ENCODE assay signal across 26 cellular contexts in genomic region chr19:11046608-11047354, GRCh38. TPM values are rescaled to one million over a fixed set of nuclear protein-coding genes. Genes with fewer than 3 reads are reported as not detected.
DNase-seq lines count a peak whose midpoint lies in the region; ATAC-seq, FAIRE-seq and TF ChIP-seq lines count a peak whose summit lies in the region.
"Had no signal": no experiment of that assay in that cellular context is flagged by ENCODE, and none has a peak within 500 bp of the region (broad histone marks: within the 10 kb centered on the region; RNA-seq: fewer than 3 reads in every experiment).

No MANE protein-coding gene starts in this region.

- peaks cover 53% of the 10 kb centered on the region for H3K36me3 Mint-ChIP-seq in stimulated activated naive CD8-positive, alpha-beta T cell treated with anti-CD3 and anti-CD28 coated beads, Interleukin-15, Interleukin-2, amounts not matched to agents 100 ng/mL and 50 ng/mL, for 24 hours (ENCODE audit: low read depth)
- peaks cover 14% of the 10 kb centered on the region for H3K36me3 Mint-ChIP-seq in IgD-negative memory B cell

- H3K4me1 Mint-ChIP-seq in stimulated activated naive CD8-positive, alpha-beta T cell treated with anti-CD3 and anti-CD28 coated beads, Interleukin-15, Interleukin-2, amounts not matched to agents 100 ng/mL and 50 ng/mL, for 24 hours (ENCODE audit: low read depth) = peaks cover 44% of the 10 kb centered on the region
- peaks cover 41 to 45% (median 45%) of the 10 kb centered on the region in 3 donors for H3K4me1 Mint-ChIP-seq in IgD-negative memory B cell

- no peak overlapping the region for H2AFZ ChIP-seq in K562 (ENCODE audit: low read depth, low read length)

- H3K4me3 Mint-ChIP-seq in stimulated activated naive CD8-positive, alpha-beta T cell treated with anti-CD3 and anti-CD28 coated beads, Interleukin-15, Interleukin-2, amounts not matched to agents 100 ng/mL and 50 ng/mL, for 24 hours = no peak overlapping the region
- peak overlapping the region; percentile 54 to 82 (median 60) for H3K4me3 Mint-ChIP-seq in IgD-negative memory B cell
- H3K4me3 Mint-ChIP-seq: activated CD8-positive, alpha-beta T cell treated with anti-CD3 and anti-CD28 coated beads for 36 hours had no signal

- no peaks in the 10 kb centered on the region for H4K20me1 ChIP-seq in K562 (replicated peaks; ENCODE audit: control insufficient read depth, insufficient read depth, low read length)

- no peak overlapping the region for H3K4me2 ChIP-seq in K562 (ENCODE audit: insufficient read depth, low read length)

- DNase-seq in stimulated activated naive CD8-positive, alpha-beta T cell treated with anti-CD3 and anti-CD28 coated beads, Interleukin-15, Interleukin-2, amounts not matched to agents 100 U/mL and 50 U/mL, for 24 hours = no peak
- no peak for DNase-seq in K562 (ENCODE audit: extremely low read depth in 1 of 4, low spot score in 3 of 4)
- no peak for DNase-seq in DMS53 treated with DMSO at 0.1 percent for 48 hours (lab: John Stamatoyannopoulos, UW; ENCODE audit: unreplicated experiment)
- DNase-seq: activated CD4-positive, CD25-positive, alpha-beta regulatory T cell; activated CD8-positive, alpha-beta T cell treated with anti-CD3 and anti-CD28 coated beads for 36 hours; activated T-cell treated with anti-CD3 and anti-CD28 coated beads for 4 hours; aorta; C1 segment of cervical spinal cord; caudate nucleus; dorsolateral prefrontal cortex; GF-D8; left ventricle myocardium superior; MM.1S; NCI-H146; NCI-H524 treated with DMSO at 0.1 percent for 48 hours; T-helper 9 cell; uterus had no signal

- no peak for TF ChIP-seq CTCF in K562 (IDR thresholded peaks at IDR 0.05 in 2 of 3, conservative IDR thresholded peaks at IDR 0.05 in 1 of 3; ENCODE audit: insufficient read depth in 2 of 3, low read depth in 1 of 3, low read length in 3 of 3)

- TF ChIP-seq RAD21 in K562 (CRISPR knock-in tag; conservative IDR thresholded peaks at IDR 0.05 in 1 of 2, IDR thresholded peaks at IDR 0.05 in 1 of 2) = no peak

- no peak for TF ChIP-seq POLR2A in K562 (conservative IDR thresholded peaks at IDR 0.05)

- no peaks in the 10 kb centered on the region for H3K27me3 Mint-ChIP-seq in stimulated activated naive CD8-positive, alpha-beta T cell treated with anti-CD3 and anti-CD28 coated beads, Interleukin-15, Interleukin-2, amounts not matched to agents 100 ng/mL and 50 ng/mL, for 24 hours
- peaks cover 13% of the 10 kb centered on the region for H3K27me3 Mint-ChIP-seq in IgD-negative memory B cell
- H3K27me3 Mint-ChIP-seq: activated CD8-positive, alpha-beta T cell treated with anti-CD3 and anti-CD28 coated beads for 36 hours had no signal

- no peak for TF ChIP-seq EP300 in K562 (IDR thresholded peaks at IDR 0.05; ENCODE audit: low read length)

- H3K27me3 ChIP-seq in K562 (ENCODE audit: control insufficient read depth in 2 of 2, insufficient read depth in 2 of 2, low read length in 2 of 2) (no peaks in the 10 kb centered on the region), thymus (ENCODE audit: control insufficient read depth, insufficient read depth) (no peaks in the 10 kb centered on the region)
- H3K27me3 ChIP-seq: dorsolateral prefrontal cortex, suprapubic skin, uterus had no signal

- no peak for ATAC-seq in stimulated activated naive CD8-positive, alpha-beta T cell treated with anti-CD3 and anti-CD28 coated beads, Interleukin-15, Interleukin-2, amounts not matched to agents 100 U/mL and 50 U/mL, for 24 hours
- ATAC-seq in K562 = no peak
- ATAC-seq in HG02623 (IDR thresholded peaks at IDR 0.05; ENCODE audit: unreplicated experiment) = no peak
- no peak for ATAC-seq in HG02642 (IDR thresholded peaks at IDR 0.05; ENCODE audit: poor library complexity, unreplicated experiment)
- ATAC-seq: activated CD8-positive, alpha-beta T cell treated with anti-CD3 and anti-CD28 coated beads for 36 hours; left ventricle myocardium superior; SK-N-SH treated with all-trans-retinoic acid at 6 μM for 48 hours had no signal

- peak overlapping the region; percentile 31 for H3K27ac Mint-ChIP-seq in stimulated activated naive CD8-positive, alpha-beta T cell treated with anti-CD3 and anti-CD28 coated beads, Interleukin-15, Interleukin-2, amounts not matched to agents 100 ng/mL and 50 ng/mL, for 24 hours
- H3K27ac Mint-ChIP-seq in IgD-negative memory B cell = peak overlapping the region in 1 of 3 donors; percentile 87
- H3K27ac Mint-ChIP-seq: activated CD8-positive, alpha-beta T cell treated with anti-CD3 and anti-CD28 coated beads for 36 hours had no signal

- no TSS peak for BruUV-seq in K562 (replicated peaks; lab: Mats Ljungman, UMichigan)

- H3K4me1 ChIP-seq in K562 (replicated peaks in 1 of 2; ENCODE audit: control insufficient read depth in 2 of 2, insufficient read depth in 2 of 2, low read length in 2 of 2) (peaks cover 0 to 6% of the 10 kb centered on the region in 2 experiments; a peak in 1 of 5 replicates), thymus (ENCODE audit: control insufficient read depth, insufficient read depth, low read length) (peaks cover 13% of the 10 kb centered on the region)
- H3K4me1 ChIP-seq: prostate gland, uterus had no signal

- POLR2A ChIA-PET in K562 (lab: Yijun Ruan, JAX) = interaction anchor here (1.0 to 2.0 kb wide), 2 partner anchors 10 to 11 kb away, joined by 3 to 7 read pairs; no protein-coding TSS in a partner anchor

- peaks cover 84% of the 10 kb centered on the region for H3K36me3 ChIP-seq in K562 (ENCODE audit: control insufficient read depth, insufficient read depth, low read length)
- H3K36me3 ChIP-seq in thymus (ENCODE audit: control insufficient read depth, insufficient read depth) = peaks cover 54% of the 10 kb centered on the region
- H3K36me3 ChIP-seq: uterus had no signal

- peak; percentile 42 for FAIRE-seq in K562 (lab: Jason Lieb, UNC)
- FAIRE-seq: H1 had no signal

- H3K4me3 ChIP-seq in K562 (no peak overlapping the region), thymus (ENCODE audit: low read length) (no peak overlapping the region)
- H3K4me3 ChIP-seq: dorsolateral prefrontal cortex, prostate gland, suprapubic skin, uterus had no signal

- H3K9ac ChIP-seq in K562 (ENCODE audit: insufficient read depth in 1 of 2, low read depth in 2 of 2, low read length in 2 of 2) = no peak overlapping the region

- H3K79me2 ChIP-seq in K562 (ENCODE audit: control insufficient read depth, insufficient read depth, low read length) = no peaks in the 10 kb centered on the region

- no peaks in the 10 kb centered on the region for H3K9me3 Mint-ChIP-seq in stimulated activated naive CD8-positive, alpha-beta T cell treated with anti-CD3 and anti-CD28 coated beads, Interleukin-15, Interleukin-2, amounts not matched to agents 100 ng/mL and 50 ng/mL, for 24 hours
- H3K9me3 Mint-ChIP-seq in IgD-negative memory B cell = no peaks in the 10 kb centered on the region
- H3K9me3 Mint-ChIP-seq: activated CD8-positive, alpha-beta T cell treated with anti-CD3 and anti-CD28 coated beads for 36 hours had no signal

- H3K27ac ChIP-seq in K562 (ENCODE audit: extremely low read depth, low read depth, low read length) (no peak overlapping the region), thymus (ENCODE audit: low read depth) (peak overlapping the region; percentile 20)
- H3K27ac ChIP-seq: dorsolateral prefrontal cortex, prostate gland, suprapubic skin, uterus had no signal

- in situ Hi-C loops in K562 (cut with MboI) = no loop called here

- WGBS in K562 (ENCODE audit: insufficient coverage, low coverage, missing lambda C conversion rate) = 81% methylated on average over 14 of the region's 14 CpGs
- WGBS in thymus = 96% methylated on average over 14 of the region's 14 CpGs

- CTCF ChIA-PET in K562 (lab: Yijun Ruan, JAX; ENCODE audit: low intra/inter-chr PET ratio) = no interaction called here

- H3K9me3 ChIP-seq in K562 (replicated peaks; ENCODE audit: control insufficient read depth, insufficient read depth, low read depth, low read length) = no peaks in the 10 kb centered on the region
- peaks cover 2% of the 10 kb centered on the region for H3K9me3 ChIP-seq in thymus (ENCODE audit: control insufficient read depth)
- H3K9me3 ChIP-seq: prostate gland, suprapubic skin, uterus had no signal

- H3K9me1 ChIP-seq in K562 (ENCODE audit: control insufficient read depth, insufficient read depth, low read length) = no peaks in the 10 kb centered on the region

- intact Hi-C loops in K562 (cut with micrococcal nuclease) = no loop called here

TF ChIP-seq in K562, 482 proteins besides CTCF, POLR2A, EP300 and RAD21 (continues in another document):
- TF ChIP-seq GATAD2B (IDR thresholded peaks at IDR 0.05; ENCODE audit: borderline replicate concordance) = no peak

RNA-seq across cellular contexts. Expression of gene LDLR, which starts 42.5 kb away (rescaled TPM):
- 3.3 TPM for polyA plus RNA-seq in IgD-negative memory B cell
- 854 and 2,497 TPM in 2 replicates for total RNA-seq in K562 (2011; cell fraction: chromatin; rRNA removed; ENCODE audit: low replicate concordance)
- total RNA-seq in K562 (2011; cell fraction: nucleolus; rRNA removed) = 1,644 and 1,749 TPM in 2 replicates
- total RNA-seq in K562 (2011; cell fraction: nucleoplasm; rRNA removed) = 955 and 1,119 TPM in 2 replicates
- 84.9 and 95.7 TPM in 2 replicates for total RNA-seq in K562 (2014; rRNA removed)
- 47.0 and 56.0 TPM in 2 replicates for total RNA-seq in K562 (2014; rRNA removed; fragmentation: Illumina TruSeq; extraction: Trizol)
- 76.0 and 82.3 TPM in 2 replicates for total RNA-seq in K562 (2015; rRNA removed; fragmentation: Illumina TruSeq; extraction: Trizol)
- total RNA-seq in K562 (2021) = 114 and 121 TPM in 2 replicates
- polyA plus RNA-seq in K562 (2011; rRNA removed) = 75.7 and 124 TPM in 2 replicates
- polyA plus RNA-seq in K562 (2011; cell fraction: cytosol; rRNA removed) = 68.3 and 70.8 TPM in 2 replicates
- 163 and 213 TPM in 2 replicates for polyA plus RNA-seq in K562 (2011; cell fraction: nucleus; rRNA removed)
- 63.2 and 82.8 TPM in 2 replicates for polyA plus RNA-seq in K562 (2012)
- polyA plus RNA-seq in K562 (2014; fragmentation: Illumina TruSeq; extraction: Trizol) = 56.3 and 63.5 TPM in 2 replicates
- 10 to 100 TPM; 19.9 to 28.4 TPM for polyA plus RNA-seq in K562 (2014; fragmentation: Nextera tagmentation; extraction: Ambion mirVana)
- 44.5 and 59.5 TPM in 2 replicates for polyA plus RNA-seq in K562 (2014; rRNA removed)
- 187 and 204 TPM in 2 replicates for polyA minus RNA-seq in K562 (2011; rRNA and poly(A)+ RNA removed)
- polyA minus RNA-seq in K562 (2011; cell fraction: cytosol; rRNA and poly(A)+ RNA removed) = 172 and 211 TPM in 2 replicates
- polyA minus RNA-seq in K562 (2011; cell fraction: nucleus; rRNA and poly(A)+ RNA removed) = 282 and 354 TPM in 2 replicates
- polyA plus RNA-seq in thymus = 7.5 TPM
